1 cellular context compared by ENCODE assay signal in the genomic region with DNA sequence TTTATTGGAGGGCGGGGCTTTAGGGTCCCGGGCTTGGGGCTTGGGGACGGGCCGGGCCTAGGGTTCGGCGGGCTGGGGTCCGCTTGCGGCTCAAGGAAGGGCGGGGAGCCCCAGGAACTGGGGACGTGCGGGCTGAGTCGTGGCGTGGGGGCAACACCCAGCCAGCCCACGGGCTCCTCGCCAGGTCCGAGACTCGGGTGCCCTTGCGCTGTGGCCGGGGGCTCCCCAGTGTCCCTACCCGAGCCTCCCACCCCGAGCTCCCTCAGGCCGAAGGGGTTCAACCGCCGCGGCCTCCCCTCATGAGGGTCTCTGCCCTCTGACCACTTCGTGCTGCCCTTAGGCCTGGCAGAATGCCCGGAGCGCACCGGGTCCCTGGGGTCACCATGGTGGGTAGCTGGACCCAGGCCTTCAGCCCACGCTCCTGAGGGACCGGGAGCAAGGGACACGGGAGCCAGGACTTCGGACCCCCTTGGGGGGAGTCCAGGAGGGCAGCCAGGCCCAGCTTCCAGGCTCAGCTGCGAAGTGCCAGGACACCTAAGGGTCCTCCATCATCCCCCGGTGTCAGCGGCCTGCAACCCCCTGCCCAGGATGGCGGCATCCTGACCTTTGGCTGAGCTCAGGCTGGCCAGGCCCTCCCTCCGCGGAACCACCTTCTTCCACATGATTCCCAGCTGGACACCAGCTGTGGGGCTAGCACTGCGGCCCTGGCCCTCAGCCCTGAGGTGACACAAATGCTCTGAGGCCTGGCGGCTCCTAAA.
A peak's percentile ranks its signal among the peaks of the same experiment; 100 is the strongest.
TF ChIP-seq lines count a peak whose summit lies in the region.

No MANE protein-coding gene starts in this region.

TF ChIP-seq in HepG2, 621 proteins besides CTCF, POLR2A, EP300 and RAD21 (continued from another document and continues in another):
- TF ChIP-seq, protein P1, sequence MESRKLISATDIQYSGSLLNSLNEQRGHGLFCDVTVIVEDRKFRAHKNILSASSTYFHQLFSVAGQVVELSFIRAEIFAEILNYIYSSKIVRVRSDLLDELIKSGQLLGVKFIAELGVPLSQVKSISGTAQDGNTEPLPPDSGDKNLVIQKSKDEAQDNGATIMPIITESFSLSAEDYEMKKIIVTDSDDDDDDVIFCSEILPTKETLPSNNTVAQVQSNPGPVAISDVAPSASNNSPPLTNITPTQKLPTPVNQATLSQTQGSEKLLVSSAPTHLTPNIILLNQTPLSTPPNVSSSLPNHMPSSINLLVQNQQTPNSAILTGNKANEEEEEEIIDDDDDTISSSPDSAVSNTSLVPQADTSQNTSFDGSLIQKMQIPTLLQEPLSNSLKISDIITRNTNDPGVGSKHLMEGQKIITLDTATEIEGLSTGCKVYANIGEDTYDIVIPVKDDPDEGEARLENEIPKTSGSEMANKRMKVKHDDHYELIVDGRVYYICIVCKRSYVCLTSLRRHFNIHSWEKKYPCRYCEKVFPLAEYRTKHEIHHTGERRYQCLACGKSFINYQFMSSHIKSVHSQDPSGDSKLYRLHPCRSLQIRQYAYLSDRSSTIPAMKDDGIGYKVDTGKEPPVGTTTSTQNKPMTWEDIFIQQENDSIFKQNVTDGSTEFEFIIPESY (CRISPR knock-in tag; IDR thresholded peaks at IDR 0.05), result no peak
- TF ChIP-seq, protein P2, sequence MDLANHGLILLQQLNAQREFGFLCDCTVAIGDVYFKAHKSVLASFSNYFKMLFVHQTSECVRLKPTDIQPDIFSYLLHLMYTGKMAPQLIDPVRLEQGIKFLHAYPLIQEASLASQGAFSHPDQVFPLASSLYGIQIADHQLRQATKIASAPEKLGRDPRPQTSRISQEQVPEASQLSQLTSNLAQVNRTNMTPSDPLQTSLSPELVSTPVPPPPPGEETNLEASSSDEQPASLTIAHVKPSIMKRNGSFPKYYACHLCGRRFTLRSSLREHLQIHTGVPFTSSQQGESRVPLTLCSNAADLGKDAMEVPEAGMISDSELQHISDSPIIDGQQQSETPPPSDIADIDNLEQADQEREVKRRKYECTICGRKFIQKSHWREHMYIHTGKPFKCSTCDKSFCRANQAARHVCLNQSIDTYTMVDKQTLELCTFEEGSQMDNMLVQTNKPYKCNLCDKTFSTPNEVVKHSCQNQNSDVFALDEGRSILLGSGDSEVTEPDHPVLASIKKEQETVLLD (CRISPR knock-in tag; IDR thresholded peaks at IDR 0.05; ENCODE audit: low read depth), result no peak
- TF ChIP-seq ZNF720 (CRISPR knock-in tag; IDR thresholded peaks at IDR 0.05) (no peak), JUN (CRISPR knock-in tag; IDR thresholded peaks at IDR 0.05) (no peak), EEA1 (CRISPR knock-in tag; IDR thresholded peaks at IDR 0.05; ENCODE audit: borderline replicate concordance) (no peak; the same call in 1 of the 2 replicates), CC2D1A (CRISPR knock-in tag; IDR thresholded peaks at IDR 0.05) (no peak), ZNF30 (CRISPR knock-in tag; IDR thresholded peaks at IDR 0.05) (peak; percentile 74; the same call in 1 of the 2 replicates), MBD4 (IDR thresholded peaks at IDR 0.05; ENCODE audit: borderline replicate concordance, low read length) (no peak), ZBTB8A (CRISPR knock-in tag; IDR thresholded peaks at IDR 0.05; ENCODE audit: borderline replicate concordance, low read depth) (no peak), MATR3 (CRISPR knock-in tag; IDR thresholded peaks at IDR 0.05) (no peak), ZEB1 (IDR thresholded peaks at IDR 0.05; ENCODE audit: insufficient replicate concordance, low read depth) (no peak), GABPB1 (CRISPR knock-in tag; IDR thresholded peaks at IDR 0.05) (peak; percentile 40; the same call in 1 of the 2 replicates), MIER3 (CRISPR knock-in tag; IDR thresholded peaks at IDR 0.05; ENCODE audit: borderline replicate concordance) (no peak), DPF2 (CRISPR knock-in tag; IDR thresholded peaks at IDR 0.05; ENCODE audit: borderline replicate concordance, low read depth) (no peak), THAP11 (CRISPR knock-in tag; IDR thresholded peaks at IDR 0.05) (no peak; the same call in 1 of the 2 replicates), PRPF4 (IDR thresholded peaks at IDR 0.05; ENCODE audit: low read depth, low read length, poor library complexity, severe bottlenecking) (no peak), SMARCE1 (IDR thresholded peaks at IDR 0.05; ENCODE audit: borderline replicate concordance) (no peak), FLYWCH1 (CRISPR knock-in tag; IDR thresholded peaks at IDR 0.05) (no peak), JUNB (CRISPR knock-in tag; IDR thresholded peaks at IDR 0.05; ENCODE audit: borderline replicate concordance) (no peak), SYNCRIP (IDR thresholded peaks at IDR 0.05; ENCODE audit: insufficient read depth, low read depth, low read length) (no peak), RBAK (CRISPR knock-in tag; IDR thresholded peaks at IDR 0.05) (no peak), ZNF761 (CRISPR knock-in tag; conservative IDR thresholded peaks at IDR 0.05) (0 out of 2 replicates have a peak, but pooled peaks have one; percentile 52), ZNF264 (CRISPR knock-in tag; IDR thresholded peaks at IDR 0.05) (no peak), NAIF1 (CRISPR knock-in tag; IDR thresholded peaks at IDR 0.05; ENCODE audit: borderline replicate concordance) (no peak), ZNF256 (CRISPR knock-in tag; conservative IDR thresholded peaks at IDR 0.05) (no peak), HNRNPK (IDR thresholded peaks at IDR 0.05; ENCODE audit: low read depth, low read length, poor library complexity, severe bottlenecking) (peak; percentile 12), ZSCAN31 (CRISPR knock-in tag; IDR thresholded peaks at IDR 0.05; ENCODE audit: low read depth) (no peak), ZNF460 (CRISPR knock-in tag; IDR thresholded peaks at IDR 0.05; ENCODE audit: borderline replicate concordance) (no peak), GABPA (IDR thresholded peaks at IDR 0.05; ENCODE audit: low read depth, low read length) (no peak), GABPA (CRISPR knock-in tag; IDR thresholded peaks at IDR 0.05; ENCODE audit: low read depth) (no peak), ZNF724P (CRISPR knock-in tag; IDR thresholded peaks at IDR 0.05; ENCODE audit: borderline replicate concordance) (peak; percentile 33; the same call in 1 of the 2 replicates), ARID2 (CRISPR knock-in tag; IDR thresholded peaks at IDR 0.05; ENCODE audit: borderline replicate concordance) (no peak), ZNF431 (CRISPR knock-in tag; IDR thresholded peaks at IDR 0.05; ENCODE audit: borderline replicate concordance, low read depth) (0 out of 2 replicates have a peak, but pooled peaks have one; percentile 39), ZMYM2 (CRISPR knock-in tag; IDR thresholded peaks at IDR 0.05) (peak; percentile 46; the same call in 1 of the 2 replicates)
- TF ChIP-seq, protein P3, sequence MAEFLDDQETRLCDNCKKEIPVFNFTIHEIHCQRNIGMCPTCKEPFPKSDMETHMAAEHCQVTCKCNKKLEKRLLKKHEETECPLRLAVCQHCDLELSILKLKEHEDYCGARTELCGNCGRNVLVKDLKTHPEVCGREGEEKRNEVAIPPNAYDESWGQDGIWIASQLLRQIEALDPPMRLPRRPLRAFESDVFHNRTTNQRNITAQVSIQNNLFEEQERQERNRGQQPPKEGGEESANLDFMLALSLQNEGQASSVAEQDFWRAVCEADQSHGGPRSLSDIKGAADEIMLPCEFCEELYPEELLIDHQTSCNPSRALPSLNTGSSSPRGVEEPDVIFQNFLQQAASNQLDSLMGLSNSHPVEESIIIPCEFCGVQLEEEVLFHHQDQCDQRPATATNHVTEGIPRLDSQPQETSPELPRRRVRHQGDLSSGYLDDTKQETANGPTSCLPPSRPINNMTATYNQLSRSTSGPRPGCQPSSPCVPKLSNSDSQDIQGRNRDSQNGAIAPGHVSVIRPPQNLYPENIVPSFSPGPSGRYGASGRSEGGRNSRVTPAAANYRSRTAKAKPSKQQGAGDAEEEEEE (CRISPR knock-in tag; IDR thresholded peaks at IDR 0.05; ENCODE audit: borderline replicate concordance), result no peak
- TF ChIP-seq, protein P4, sequence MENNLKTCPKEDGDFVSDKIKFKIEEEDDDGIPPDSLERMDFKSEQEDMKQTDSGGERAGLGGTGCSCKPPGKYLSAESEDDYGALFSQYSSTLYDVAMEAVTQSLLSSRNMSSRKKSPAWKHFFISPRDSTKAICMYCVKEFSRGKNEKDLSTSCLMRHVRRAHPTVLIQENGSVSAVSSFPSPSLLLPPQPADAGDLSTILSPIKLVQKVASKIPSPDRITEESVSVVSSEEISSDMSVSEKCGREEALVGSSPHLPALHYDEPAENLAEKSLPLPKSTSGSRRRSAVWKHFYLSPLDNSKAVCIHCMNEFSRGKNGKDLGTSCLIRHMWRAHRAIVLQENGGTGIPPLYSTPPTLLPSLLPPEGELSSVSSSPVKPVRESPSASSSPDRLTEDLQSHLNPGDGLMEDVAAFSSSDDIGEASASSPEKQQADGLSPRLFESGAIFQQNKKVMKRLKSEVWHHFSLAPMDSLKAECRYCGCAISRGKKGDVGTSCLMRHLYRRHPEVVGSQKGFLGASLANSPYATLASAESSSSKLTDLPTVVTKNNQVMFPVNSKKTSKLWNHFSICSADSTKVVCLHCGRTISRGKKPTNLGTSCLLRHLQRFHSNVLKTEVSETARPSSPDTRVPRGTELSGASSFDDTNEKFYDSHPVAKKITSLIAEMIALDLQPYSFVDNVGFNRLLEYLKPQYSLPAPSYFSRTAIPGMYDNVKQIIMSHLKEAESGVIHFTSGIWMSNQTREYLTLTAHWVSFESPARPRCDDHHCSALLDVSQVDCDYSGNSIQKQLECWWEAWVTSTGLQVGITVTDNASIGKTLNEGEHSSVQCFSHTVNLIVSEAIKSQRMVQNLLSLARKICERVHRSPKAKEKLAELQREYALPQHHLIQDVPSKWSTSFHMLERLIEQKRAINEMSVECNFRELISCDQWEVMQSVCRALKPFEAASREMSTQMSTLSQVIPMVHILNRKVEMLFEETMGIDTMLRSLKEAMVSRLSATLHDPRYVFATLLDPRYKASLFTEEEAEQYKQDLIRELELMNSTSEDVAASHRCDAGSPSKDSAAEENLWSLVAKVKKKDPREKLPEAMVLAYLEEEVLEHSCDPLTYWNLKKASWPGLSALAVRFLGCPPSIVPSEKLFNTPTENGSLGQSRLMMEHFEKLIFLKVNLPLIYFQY (CRISPR knock-in tag; IDR thresholded peaks at IDR 0.05; ENCODE audit: borderline replicate concordance), result no peak
- TF ChIP-seq, protein P5, sequence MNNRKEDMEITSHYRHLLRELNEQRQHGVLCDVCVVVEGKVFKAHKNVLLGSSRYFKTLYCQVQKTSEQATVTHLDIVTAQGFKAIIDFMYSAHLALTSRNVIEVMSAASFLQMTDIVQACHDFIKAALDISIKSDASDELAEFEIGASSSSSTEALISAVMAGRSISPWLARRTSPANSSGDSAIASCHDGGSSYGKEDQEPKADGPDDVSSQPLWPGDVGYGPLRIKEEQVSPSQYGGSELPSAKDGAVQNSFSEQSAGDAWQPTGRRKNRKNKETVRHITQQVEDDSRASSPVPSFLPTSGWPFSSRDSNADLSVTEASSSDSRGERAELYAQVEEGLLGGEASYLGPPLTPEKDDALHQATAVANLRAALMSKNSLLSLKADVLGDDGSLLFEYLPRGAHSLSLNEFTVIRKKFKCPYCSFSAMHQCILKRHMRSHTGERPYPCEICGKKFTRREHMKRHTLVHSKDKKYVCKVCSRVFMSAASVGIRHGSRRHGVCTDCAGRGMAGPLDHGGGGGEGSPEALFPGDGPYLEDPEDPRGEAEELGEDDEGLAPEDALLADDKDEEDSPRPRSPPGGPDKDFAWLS (CRISPR knock-in tag; IDR thresholded peaks at IDR 0.05; ENCODE audit: borderline replicate concordance), result no peak
- TF ChIP-seq, protein P6, sequence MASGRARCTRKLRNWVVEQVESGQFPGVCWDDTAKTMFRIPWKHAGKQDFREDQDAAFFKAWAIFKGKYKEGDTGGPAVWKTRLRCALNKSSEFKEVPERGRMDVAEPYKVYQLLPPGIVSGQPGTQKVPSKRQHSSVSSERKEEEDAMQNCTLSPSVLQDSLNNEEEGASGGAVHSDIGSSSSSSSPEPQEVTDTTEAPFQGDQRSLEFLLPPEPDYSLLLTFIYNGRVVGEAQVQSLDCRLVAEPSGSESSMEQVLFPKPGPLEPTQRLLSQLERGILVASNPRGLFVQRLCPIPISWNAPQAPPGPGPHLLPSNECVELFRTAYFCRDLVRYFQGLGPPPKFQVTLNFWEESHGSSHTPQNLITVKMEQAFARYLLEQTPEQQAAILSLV (CRISPR knock-in tag; IDR thresholded peaks at IDR 0.05; ENCODE audit: borderline replicate concordance), result peak; percentile 52; the same call in 1 of the 2 replicates
- TF ChIP-seq, protein P7, sequence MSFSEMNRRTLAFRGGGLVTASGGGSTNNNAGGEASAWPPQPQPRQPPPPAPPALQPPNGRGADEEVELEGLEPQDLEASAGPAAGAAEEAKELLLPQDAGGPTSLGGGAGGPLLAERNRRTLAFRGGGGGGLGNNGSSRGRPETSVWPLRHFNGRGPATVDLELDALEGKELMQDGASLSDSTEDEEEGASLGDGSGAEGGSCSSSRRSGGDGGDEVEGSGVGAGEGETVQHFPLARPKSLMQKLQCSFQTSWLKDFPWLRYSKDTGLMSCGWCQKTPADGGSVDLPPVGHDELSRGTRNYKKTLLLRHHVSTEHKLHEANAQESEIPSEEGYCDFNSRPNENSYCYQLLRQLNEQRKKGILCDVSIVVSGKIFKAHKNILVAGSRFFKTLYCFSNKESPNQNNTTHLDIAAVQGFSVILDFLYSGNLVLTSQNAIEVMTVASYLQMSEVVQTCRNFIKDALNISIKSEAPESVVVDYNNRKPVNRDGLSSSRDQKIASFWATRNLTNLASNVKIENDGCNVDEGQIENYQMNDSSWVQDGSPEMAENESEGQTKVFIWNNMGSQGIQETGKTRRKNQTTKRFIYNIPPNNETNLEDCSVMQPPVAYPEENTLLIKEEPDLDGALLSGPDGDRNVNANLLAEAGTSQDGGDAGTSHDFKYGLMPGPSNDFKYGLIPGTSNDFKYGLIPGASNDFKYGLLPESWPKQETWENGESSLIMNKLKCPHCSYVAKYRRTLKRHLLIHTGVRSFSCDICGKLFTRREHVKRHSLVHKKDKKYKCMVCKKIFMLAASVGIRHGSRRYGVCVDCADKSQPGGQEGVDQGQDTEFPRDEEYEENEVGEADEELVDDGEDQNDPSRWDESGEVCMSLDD (CRISPR knock-in tag; IDR thresholded peaks at IDR 0.05; ENCODE audit: borderline replicate concordance), result peak; percentile 49; the same call in 1 of the 2 replicates
- TF ChIP-seq, protein P8, sequence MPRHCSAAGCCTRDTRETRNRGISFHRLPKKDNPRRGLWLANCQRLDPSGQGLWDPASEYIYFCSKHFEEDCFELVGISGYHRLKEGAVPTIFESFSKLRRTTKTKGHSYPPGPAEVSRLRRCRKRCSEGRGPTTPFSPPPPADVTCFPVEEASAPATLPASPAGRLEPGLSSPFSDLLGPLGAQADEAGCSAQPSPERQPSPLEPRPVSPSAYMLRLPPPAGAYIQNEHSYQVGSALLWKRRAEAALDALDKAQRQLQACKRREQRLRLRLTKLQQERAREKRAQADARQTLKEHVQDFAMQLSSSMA (CRISPR knock-in tag; IDR thresholded peaks at IDR 0.05), result 0 out of 2 replicates have a peak, but pooled peaks have one; percentile 65
